ENCODE assay signal across 16 cellular contexts in genomic region chr15:94745371-94745770, GRCh38.
"Had no signal": no experiment of that assay in that cellular context is flagged by ENCODE, and none has a peak within 500 bp of the region (broad histone marks: within the 10 kb centered on the region; RNA-seq: fewer than 3 reads in every experiment).

No MANE protein-coding gene starts in this region.

- H3K4me1 ChIP-seq: gastroesophageal sphincter had no signal

- H3K9me3 ChIP-seq: gastroesophageal sphincter, ovary, vagina had no signal

- DNase-seq: cortex of kidney; dorsolateral prefrontal cortex; effector CD8-positive, alpha-beta T cell; glutamatergic neuron; immature natural killer cell; kidney glomerular epithelial cell; natural killer cell; nucleus accumbens; ovary; right cardiac atrium; stimulated activated CD4-positive, alpha-beta T cell treated with anti-CD3 and anti-CD28 coated beads, Interleukin-2, amount 100 ng/mL, for 48 hours; stimulated activated naive CD4-positive, alpha-beta T cell treated with Interleukin-2 at 50 U/mL for 16 hours had no signal

- H3K4me3 ChIP-seq: dorsolateral prefrontal cortex, gastroesophageal sphincter, ovary, smooth muscle cell, vagina had no signal

- H3K27ac ChIP-seq: dorsolateral prefrontal cortex, gastroesophageal sphincter, ovary, vagina had no signal

- H3K27me3 ChIP-seq: ovary, vagina had no signal

- ATAC-seq: esophagus mucosa, gastroesophageal sphincter, natural killer cell, right cardiac atrium had no signal

- H3K36me3 ChIP-seq: gastroesophageal sphincter, ovary, vagina had no signal
